In genomic region chr15:48572823-48573222, GRCh38 we compare ENCODE assay signal across 23 cellular contexts.
"Had no signal": no experiment of that assay in that cellular context is flagged by ENCODE, and none has a peak within 500 bp of the region (broad histone marks: within the 10 kb centered on the region; RNA-seq: fewer than 3 reads in every experiment).

No MANE protein-coding gene starts in this region.

- H3K4me3 Mint-ChIP-seq: activated B cell treated with CpG ODN at 0.5 μM for 24 hours; activated CD8-positive, alpha-beta T cell treated with anti-CD3 and anti-CD28 coated beads for 36 hours; activated naive CD8-positive, alpha-beta T cell; activated T-cell treated with anti-CD3 and anti-CD28 coated beads, Interleukin-2, amount 50 U/mL, for 4 hours; activated T-helper 17 cell treated with anti-CD3 and anti-CD28 coated beads, Interleukin-2, amount 50 U/mL, for 72 hours; central memory CD8-positive, alpha-beta T cell; T-helper 1 cell treated with Interleukin-12 subunit alpha and Interleukin-12 subunit beta and Interleukin-4 antibody, amounts not matched to agents 30 μg/mL and 1 μg/mL, for 36 hours had no signal

- H3K4me3 ChIP-seq: heart left ventricle had no signal

- H3K36me3 ChIP-seq: WERI-Rb-1 had no signal

- H3K27me3 ChIP-seq: brain microvascular endothelial cell, heart left ventricle had no signal

- H3K36me3 Mint-ChIP-seq: activated naive CD8-positive, alpha-beta T cell had no signal

- H3K9me3 Mint-ChIP-seq: activated B cell treated with CpG ODN at 0.5 μM for 24 hours; activated CD8-positive, alpha-beta T cell treated with anti-CD3 and anti-CD28 coated beads for 36 hours; activated T-cell treated with anti-CD3 and anti-CD28 coated beads, Interleukin-2, amount 50 U/mL, for 4 hours; activated T-helper 17 cell treated with anti-CD3 and anti-CD28 coated beads, Interleukin-2, amount 50 U/mL, for 72 hours; central memory CD8-positive, alpha-beta T cell; T-helper 1 cell treated with Interleukin-12 subunit alpha and Interleukin-12 subunit beta and Interleukin-4 antibody, amounts not matched to agents 30 μg/mL and 1 μg/mL, for 36 hours had no signal

- H3K27ac Mint-ChIP-seq: activated B cell treated with CpG ODN at 0.5 μM for 24 hours; activated CD8-positive, alpha-beta T cell treated with anti-CD3 and anti-CD28 coated beads for 36 hours; activated naive CD8-positive, alpha-beta T cell; activated T-helper 17 cell treated with anti-CD3 and anti-CD28 coated beads, Interleukin-2, amount 50 U/mL, for 72 hours; T-helper 1 cell treated with Interleukin-12 subunit alpha and Interleukin-12 subunit beta and Interleukin-4 antibody, amounts not matched to agents 30 μg/mL and 1 μg/mL, for 36 hours had no signal

- H3K27ac ChIP-seq: brain microvascular endothelial cell, heart left ventricle, WERI-Rb-1 had no signal

- DNase-seq: activated B cell treated with CpG ODN at 0.5 μM for 24 hours; activated CD4-positive, alpha-beta T cell treated with anti-CD3 and anti-CD28 coated beads for 48 hours; activated CD4-positive, alpha-beta T cell treated with anti-CD3 and anti-CD28 coated beads, Interleukin-2, amount 50 U/mL, for 1 hour; activated CD4-positive, alpha-beta T cell treated with anti-CD3 and anti-CD28 coated beads, Interleukin-2, amount 50 U/mL, for 48 hours; activated CD8-positive, alpha-beta memory T cell treated with anti-CD3 and anti-CD28 coated beads for 24 hours; activated CD8-positive, alpha-beta T cell treated with anti-CD3 and anti-CD28 coated beads for 36 hours; activated effector memory CD4-positive, alpha-beta T cell treated with Interleukin-2 at 50 U/mL for 16 hours; activated gamma-delta T cell treated with Interleukin-2 at 50 U/mL for 16 hours; activated naive CD4-positive, alpha-beta T cell treated with anti-CD3 and anti-CD28 coated beads, Interleukin-2, amount 50 U/mL, for 16 hours; activated naive CD4-positive, alpha-beta T cell treated with Interleukin-2 at 50 U/mL for 16 hours; activated T-cell treated with anti-CD3 and anti-CD28 coated beads, Interleukin-2, amount 50 U/mL, for 4 hours; amniotic stem cell; anterior cingulate cortex; brain microvascular endothelial cell; effector CD8-positive, alpha-beta T cell; foreskin fibroblast; heart left ventricle; T1000; WERI-Rb-1 had no signal

- H3K27me3 Mint-ChIP-seq: activated B cell treated with CpG ODN at 0.5 μM for 24 hours; activated naive CD8-positive, alpha-beta T cell had no signal

- H3K4me1 Mint-ChIP-seq: activated B cell treated with CpG ODN at 0.5 μM for 24 hours; activated T-helper 17 cell treated with anti-CD3 and anti-CD28 coated beads, Interleukin-2, amount 50 U/mL, for 72 hours; central memory CD8-positive, alpha-beta T cell had no signal

- H3K9me3 ChIP-seq: heart left ventricle had no signal
